25 cellular contexts compared by ENCODE assay signal in the genomic region with DNA sequence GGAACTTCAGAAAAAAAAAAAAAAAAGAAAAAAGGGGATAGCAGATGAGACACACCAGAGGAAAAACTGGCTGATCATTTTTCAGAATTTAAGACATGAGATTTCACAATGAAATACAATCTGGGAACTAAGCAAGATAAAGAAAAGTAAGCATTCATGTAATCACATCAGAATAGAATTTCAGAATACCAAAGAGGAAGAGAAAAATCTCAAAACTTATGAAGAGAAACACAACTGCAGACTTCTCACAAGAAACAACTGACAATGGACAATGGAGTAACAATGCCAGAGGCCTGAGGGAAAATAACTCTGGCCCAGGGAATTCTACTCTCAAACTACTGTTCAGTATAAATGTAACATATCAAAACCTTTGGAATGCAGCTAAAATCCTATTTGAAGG. TPM values are rescaled to one million over a fixed set of nuclear protein-coding genes. Genes with fewer than 3 reads are reported as not detected.
A peak's percentile ranks its signal among the peaks of the same experiment; 100 is the strongest.
DNase-seq lines count a peak whose midpoint lies in the region; ATAC-seq, FAIRE-seq and TF ChIP-seq lines count a peak whose summit lies in the region.
"Had no signal": no experiment of that assay in that cellular context is flagged by ENCODE, and none has a peak within 500 bp of the region (broad histone marks: within the 10 kb centered on the region; RNA-seq: fewer than 3 reads in every experiment).

No MANE protein-coding gene starts in this region.

- H3K36me3 ChIP-seq in SK-N-SH (replicated peaks in 1 of 2; ENCODE audit: control insufficient read depth in 1 of 2, insufficient read depth in 2 of 2, low read length in 1 of 2) (no peaks in the 10 kb centered on the region), GM12878 (ENCODE audit: control insufficient read depth in 2 of 2, insufficient read depth in 2 of 2, low read length in 1 of 2) (no peaks in the 10 kb centered on the region; a peak in 1 of 4 replicates)
- H3K36me3 ChIP-seq in CD4-positive, alpha-beta memory T cell (ENCODE audit: insufficient read depth, low read length): no peaks in the 10 kb centered on the region

- H3K27ac ChIP-seq in SK-N-SH (ENCODE audit: low read depth in 2 of 2, low read length in 1 of 2) (no peak overlapping the region), GM12878 (ENCODE audit: control insufficient read depth, insufficient read depth) (peak overlapping the region; percentile 39; the same call in 1 of the 2 replicates)
- no peak overlapping the region for H3K27ac ChIP-seq in CD4-positive, alpha-beta memory T cell (ENCODE audit: low read depth, low read length)
- H3K27ac ChIP-seq: 22Rv1; BLaER1 treated with 17β-estradiol and CSF1 and Interleukin-3, amounts not matched to agents 10 nM and 100 nM; GM23248; KMS-11 had no signal

- H3K36me3 Mint-ChIP-seq in mesothelial cell of epicardium: peaks cover 5% of the 10 kb centered on the region
- H3K36me3 Mint-ChIP-seq in CD4-positive, alpha-beta memory T cell: peaks cover 0 to 7% of the 10 kb centered on the region in 2 donors
- peaks cover 3% of the 10 kb centered on the region for H3K36me3 Mint-ChIP-seq in activated naive CD8-positive, alpha-beta T cell treated with anti-CD3 and anti-CD28 coated beads for 36 hours
- H3K36me3 Mint-ChIP-seq: CD8-positive, alpha-beta T cell had no signal

- no peak for TF ChIP-seq RAD21 in SK-N-SH (IDR thresholded peaks at IDR 0.05; ENCODE audit: low read length)
- no peak for TF ChIP-seq RAD21 in GM12878 (IDR thresholded peaks at IDR 0.05; ENCODE audit: insufficient read depth, low read depth, low read length)

- no peaks in the 10 kb centered on the region for H3K79me2 ChIP-seq in SK-N-SH (ENCODE audit: insufficient read depth)
- H3K79me2 ChIP-seq in GM12878 (ENCODE audit: control insufficient read depth, insufficient read depth, low read length): no peaks in the 10 kb centered on the region

- peaks cover 8% of the 10 kb centered on the region for H3K9me3 Mint-ChIP-seq in mesothelial cell of epicardium
- H3K9me3 Mint-ChIP-seq in CD4-positive, alpha-beta memory T cell: peaks cover 0 to 13% (median 7%) of the 10 kb centered on the region in 8 donors
- peaks cover 7% of the 10 kb centered on the region for H3K9me3 Mint-ChIP-seq in activated naive CD8-positive, alpha-beta T cell treated with anti-CD3 and anti-CD28 coated beads for 36 hours

- RAD21 ChIA-PET in GM12878 (lab: Charles Lee; ENCODE audit: unreplicated experiment): interaction anchor here (1.3 kb wide), 1 partner anchor 37 kb away, joined by 3 read pairs; no protein-coding TSS in a partner anchor

- CTCF ChIA-PET in SK-N-SH (lab: Yijun Ruan, JAX) (interaction anchor here (1.1 to 36.2 kb wide), 5 partner anchors 12 to 61 kb away, joined by 3 to 946 read pairs (median 4); a partner anchor contains a TSS), GM12878 (lab: Yijun Ruan, JAX) (interaction anchor here (1.1 to 31.8 kb wide), 3 partner anchors 12 to 325 kb away, joined by 3 to 983 read pairs (median 4); a partner anchor contains a TSS)
- CTCF ChIA-PET in CD4-positive, alpha-beta memory T cell (lab: Charles Lee; ENCODE audit: partially characterized antibody): interaction anchor here (0.7 to 1.6 kb wide), 2 partner anchors 12 to 478 kb away, joined by 3 to 5 read pairs; no protein-coding TSS in a partner anchor

- no peak; the same call in 2 of the 3 replicates for ATAC-seq in SK-N-SH treated with all-trans-retinoic acid at 6 μM for 48 hours
- peak; percentile 23; the same call in 1 of the 3 replicates for ATAC-seq in GM12878
- ATAC-seq: CD8-positive, alpha-beta T cell had no signal

- H3K4me1 ChIP-seq in SK-N-SH (ENCODE audit: control insufficient read depth in 1 of 2, insufficient read depth in 2 of 2, low read depth in 1 of 2, low read length in 1 of 2) (no peaks in the 10 kb centered on the region), GM12878 (ENCODE audit: control insufficient read depth, insufficient read depth, low read length) (peaks cover 8% of the 10 kb centered on the region)
- no peaks in the 10 kb centered on the region for H3K4me1 ChIP-seq in CD4-positive, alpha-beta memory T cell (ENCODE audit: insufficient read depth, low read length)

- DNase-seq in SK-N-SH (no peak), GM12878 (ENCODE audit: low read depth, low spot score) (no peak), mesothelial cell of epicardium (ENCODE audit: low spot score in 2 of 2, unreplicated experiment in 2 of 2) (no peak), ecto neural progenitor cell (ENCODE audit: low spot score) (no peak), DMS79 (lab: John Stamatoyannopoulos, UW) (no peak)
- no peak for DNase-seq in CD4-positive, alpha-beta memory T cell
- no peak for DNase-seq in activated naive CD8-positive, alpha-beta T cell treated with anti-CD3 and anti-CD28 coated beads for 36 hours
- DNase-seq: Calu3; CD8-positive, alpha-beta T cell; DMS153; GM23248; H9; IMR-90; NCI-H1694; NCI-H2081; NCI-H2171 treated with DMSO at 0.1 percent for 48 hours; NCI-H446; NCI-H526; SHP77 had no signal

- TF ChIP-seq CTCF in SK-N-SH (IDR thresholded peaks at IDR 0.05) (no peak), GM12878 (IDR thresholded peaks at IDR 0.05 in 2 of 3, conservative IDR thresholded peaks at IDR 0.05 in 1 of 3; ENCODE audit: control insufficient read depth in 2 of 3, extremely low read depth in 1 of 3, insufficient read depth in 1 of 3, low read depth in 3 of 3, low read length in 3 of 3) (no peak), mesothelial cell of epicardium (IDR thresholded peaks at IDR 0.05; ENCODE audit: unreplicated experiment) (no peak)

- no peaks in the 10 kb centered on the region for H3K9me3 ChIP-seq in SK-N-SH
- no peaks in the 10 kb centered on the region; the same call in 2 of the 3 replicates for H3K9me3 ChIP-seq in GM12878 (replicated peaks; ENCODE audit: control insufficient read depth, insufficient read depth, low read length)
- H3K9me3 ChIP-seq in CD4-positive, alpha-beta memory T cell (ENCODE audit: control insufficient read depth in 1 of 2, low read length in 2 of 2): no peaks in the 10 kb centered on the region

- in situ Hi-C loops in GM12878 (cut with MboI): no loop called here

- H4K20me1 ChIP-seq in SK-N-SH (ENCODE audit: insufficient read depth) (no peaks in the 10 kb centered on the region), GM12878 (ENCODE audit: control insufficient read depth, insufficient read depth) (no peaks in the 10 kb centered on the region)
- H4K20me1 ChIP-seq: BLaER1 treated with 17β-estradiol and CSF1 and Interleukin-3, amounts not matched to agents 10 nM and 100 nM had no signal

- H3K27me3 Mint-ChIP-seq in mesothelial cell of epicardium (ENCODE audit: low read depth): no peaks in the 10 kb centered on the region
- peaks cover 0 to 3% of the 10 kb centered on the region in 2 donors for H3K27me3 Mint-ChIP-seq in CD4-positive, alpha-beta memory T cell
- H3K27me3 Mint-ChIP-seq in activated naive CD8-positive, alpha-beta T cell treated with anti-CD3 and anti-CD28 coated beads for 36 hours: no peaks in the 10 kb centered on the region

- no peaks in the 10 kb centered on the region for H3K27me3 ChIP-seq in SK-N-SH (ENCODE audit: insufficient read depth)
- H3K27me3 ChIP-seq in GM12878 (replicated peaks in 1 of 2; ENCODE audit: control insufficient read depth in 2 of 2, insufficient read depth in 2 of 2, low read length in 1 of 2): no peaks in the 10 kb centered on the region
- H3K27me3 ChIP-seq in CD4-positive, alpha-beta memory T cell (ENCODE audit: insufficient read depth, low read length): no peaks in the 10 kb centered on the region
- H3K27me3 ChIP-seq: BLaER1 treated with 17β-estradiol and CSF1 and Interleukin-3, amounts not matched to agents 10 nM and 100 nM had no signal

- intact Hi-C loops in GM12878 (cut with micrococcal nuclease; ENCODE audit: unreplicated experiment): no loop called here
- intact Hi-C loops in CD4-positive, alpha-beta memory T cell (cut with micrococcal nuclease): no loop called here

- no peak overlapping the region for H3K4me3 ChIP-seq in SK-N-SH (ENCODE audit: low read depth in 2 of 2, low read length in 1 of 2)
- no peak overlapping the region for H3K4me3 ChIP-seq in GM12878
- no peak overlapping the region for H3K4me3 ChIP-seq in CD4-positive, alpha-beta memory T cell (ENCODE audit: low read length in 2 of 2)
- H3K4me3 ChIP-seq: BLaER1 treated with 17β-estradiol and CSF1 and Interleukin-3, amounts not matched to agents 10 nM and 100 nM; GM23248 had no signal

- SMC1A ChIA-PET in GM12878 (lab: Charles Lee; ENCODE audit: uncharacterized antibody, unreplicated experiment): interaction anchor here (1.5 to 2.0 kb wide), 3 partner anchors 8 to 13 kb away, joined by 3 to 7 read pairs (median 5); no protein-coding TSS in a partner anchor

- peaks cover 4% of the 10 kb centered on the region for H3F3A ChIP-seq in SK-N-SH (replicated peaks; ENCODE audit: insufficient read depth)

- H3K4me3 Mint-ChIP-seq in mesothelial cell of epicardium: no peak overlapping the region
- no peak overlapping the region for H3K4me3 Mint-ChIP-seq in CD4-positive, alpha-beta memory T cell
- H3K4me3 Mint-ChIP-seq in activated naive CD8-positive, alpha-beta T cell treated with anti-CD3 and anti-CD28 coated beads for 36 hours: no peak overlapping the region
- H3K4me3 Mint-ChIP-seq: CD8-positive, alpha-beta T cell; H9 had no signal

- POLR2A ChIA-PET in SK-N-SH (lab: Yijun Ruan, JAX): no interaction called here
- POLR2A ChIA-PET in GM12878 (lab: Charles Lee): interaction anchor here (1.2 kb wide), 1 partner anchor 13 kb away, joined by 3 read pairs; no protein-coding TSS in a partner anchor
- POLR2A ChIA-PET in CD4-positive, alpha-beta memory T cell (lab: Charles Lee; ENCODE audit: partially characterized antibody): no interaction called here

- no peak for FAIRE-seq in GM12878 (lab: Jason Lieb, UNC)
- FAIRE-seq: G401.6, GM18507 had no signal

- H3K27ac Mint-ChIP-seq in mesothelial cell of epicardium: peak overlapping the region; percentile 79
- no peak overlapping the region for H3K27ac Mint-ChIP-seq in CD4-positive, alpha-beta memory T cell
- H3K27ac Mint-ChIP-seq in activated naive CD8-positive, alpha-beta T cell treated with anti-CD3 and anti-CD28 coated beads for 36 hours: no peak overlapping the region
- H3K27ac Mint-ChIP-seq: CD8-positive, alpha-beta T cell had no signal

- BruUV-seq in GM12878 (replicated peaks; lab: Mats Ljungman, UMichigan): no TSS peak

- TF ChIP-seq POLR2A in GM12878 (IDR thresholded peaks at IDR 0.05; ENCODE audit: low read depth, low read length): no peak

- peaks cover 9% of the 10 kb centered on the region for H3K4me1 Mint-ChIP-seq in mesothelial cell of epicardium
- H3K4me1 Mint-ChIP-seq in CD4-positive, alpha-beta memory T cell: no peaks in the 10 kb centered on the region
- H3K4me1 Mint-ChIP-seq in activated naive CD8-positive, alpha-beta T cell treated with anti-CD3 and anti-CD28 coated beads for 36 hours: no peaks in the 10 kb centered on the region
- H3K4me1 Mint-ChIP-seq: H9 had no signal

- H3K9me2 ChIP-seq in SK-N-SH: no peaks in the 10 kb centered on the region

- no peak overlapping the region for H2AFZ ChIP-seq in SK-N-SH (ENCODE audit: low read depth)
- peak overlapping the region; percentile 34 for H2AFZ ChIP-seq in GM12878 (ENCODE audit: control insufficient read depth, low read depth, low read length)
- H2AFZ ChIP-seq: GM23248 had no signal

- TF ChIP-seq EP300 in SK-N-SH (IDR thresholded peaks at IDR 0.05; ENCODE audit: borderline replicate concordance in 1 of 2, low read depth in 1 of 2, low read length in 1 of 2) (no peak), GM12878 (IDR thresholded peaks at IDR 0.05; ENCODE audit: borderline replicate concordance in 1 of 2, control insufficient read depth in 1 of 2, low read depth in 2 of 2, low read length in 2 of 2) (no peak)

- no peak overlapping the region for H3K4me2 ChIP-seq in SK-N-SH
- H3K4me2 ChIP-seq in GM12878 (ENCODE audit: control insufficient read depth, insufficient read depth): peak overlapping the region; percentile 33; the same call in 1 of the 2 replicates
- H3K4me2 ChIP-seq: BLaER1 treated with 17β-estradiol and CSF1 and Interleukin-3, amounts not matched to agents 10 nM and 100 nM; KMS-11 had no signal

- H3K9ac ChIP-seq in SK-N-SH (no peak overlapping the region), GM12878 (ENCODE audit: control insufficient read depth, insufficient read depth, low read length) (no peak overlapping the region)
- H3K9ac ChIP-seq: GM23248, KMS-11 had no signal

RNA-seq across cellular contexts. Expression of a gene that starts 13.2 kb away (rescaled TPM):
- polyA plus RNA-seq in SK-N-SH (2012; rRNA removed) (23.6 and 38.9 TPM in 2 replicates), GM12878 (2011; rRNA removed) (107 and 115 TPM in 2 replicates), GM12878 (2014; fragmentation: Illumina TruSeq; extraction: Trizol) (163 and 186 TPM in 2 replicates), GM12878 (2014; fragmentation: Nextera tagmentation; extraction: Ambion mirVana) (10 to 100 TPM; 54.4 to 64.5 TPM), GM12878 (2014; rRNA removed) (196 and 232 TPM in 2 replicates), GM12878 (2016; fragmentation: Nextera tagmentation; extraction: Ambion mirVana) (100 to 1,000 TPM; 768 to 771 TPM)
- 32.2 and 37.7 TPM in 2 replicates for polyA plus RNA-seq in SK-N-SH (2012; cell fraction: cytosol; rRNA removed)
- polyA plus RNA-seq in SK-N-SH (2012; cell fraction: nucleus; rRNA removed): 53.0 and 97.8 TPM in 2 replicates
- total RNA-seq in GM12878 (2013; cell fraction: nucleolus; rRNA removed): 77.7 and 79.7 TPM in 2 replicates
- total RNA-seq in GM12878 (2014; rRNA removed) (146 and 155 TPM in 2 replicates), GM12878 (2014; rRNA removed; fragmentation: Illumina TruSeq; extraction: Trizol) (122 and 130 TPM in 2 replicates), GM12878 (2021) (231 and 270 TPM in 2 replicates), mesothelial cell of epicardium (30.8 to 35.7 TPM (median 32.7 TPM) in 3 replicates)
- 84.7 TPM for polyA plus RNA-seq in GM12878 (2011; ENCODE audit: low read depth)
- 65.3 and 137 TPM in 2 replicates for polyA plus RNA-seq in GM12878 (2011; cell fraction: cytosol; rRNA removed)
- polyA plus RNA-seq in GM12878 (2011; cell fraction: nucleus; rRNA removed): 94.8 and 222 TPM in 2 replicates
- polyA plus RNA-seq in GM12878 (2012): 116 and 143 TPM in 2 replicates
- polyA minus RNA-seq in GM12878 (2011; rRNA and poly(A)+ RNA removed): 92.5 and 95.8 TPM in 2 replicates
- 91.1 and 93.3 TPM in 2 replicates for polyA minus RNA-seq in GM12878 (2011; cell fraction: cytosol; rRNA and poly(A)+ RNA removed)
- polyA minus RNA-seq in GM12878 (2011; cell fraction: nucleus; rRNA and poly(A)+ RNA removed): 97.6 and 221 TPM in 2 replicates
- under 1 TPM in 1 of 2 experiments, not detected in 1; 0.42 TPM for total RNA-seq in CD4-positive, alpha-beta memory T cell
- polyA plus RNA-seq in CD4-positive, alpha-beta memory T cell: under 1 TPM; 0.48 to 0.77 TPM
- total RNA-seq in activated naive CD8-positive, alpha-beta T cell treated with anti-CD3 and anti-CD28 coated beads for 36 hours: 100 to 1,000 TPM; 414 to 424 TPM

RNA-seq across cellular contexts. Expression of a gene that starts 29.1 kb away (rescaled TPM):
- polyA plus RNA-seq in SK-N-SH (2012; rRNA removed) (0.62 and 1.2 TPM in 2 replicates), GM12878 (2011; rRNA removed) (2.7 and 4.2 TPM in 2 replicates), GM12878 (2014; fragmentation: Illumina TruSeq; extraction: Trizol) (0.76 and 2.1 TPM in 2 replicates), GM12878 (2014; fragmentation: Nextera tagmentation; extraction: Ambion mirVana) (under 1 TPM; 0.35 to 0.90 TPM), GM12878 (2014; rRNA removed) (4.8 and 5.1 TPM in 2 replicates), GM12878 (2016; fragmentation: Nextera tagmentation; extraction: Ambion mirVana) (1 to 10 TPM in 1 of 2 experiments, under 1 TPM in 1; 0.96 to 1.3 TPM)
- 0.58 and 1.1 TPM in 2 replicates for polyA plus RNA-seq in SK-N-SH (2012; cell fraction: cytosol; rRNA removed)
- 0.65 and 0.79 TPM in 2 replicates for polyA plus RNA-seq in SK-N-SH (2012; cell fraction: nucleus; rRNA removed)
- total RNA-seq in GM12878 (2013; cell fraction: nucleolus; rRNA removed): 2.1 and 2.7 TPM in 2 replicates
- total RNA-seq in GM12878 (2014; rRNA removed) (5.8 and 7.5 TPM in 2 replicates), GM12878 (2014; rRNA removed; fragmentation: Illumina TruSeq; extraction: Trizol) (2.8 and 3.0 TPM in 2 replicates), GM12878 (2021) (5.8 and 6.4 TPM in 2 replicates), mesothelial cell of epicardium (1.3 to 1.4 TPM (median 1.3 TPM) in 3 replicates)
- polyA plus RNA-seq in GM12878 (2011; ENCODE audit: low read depth): 1.5 TPM
- polyA plus RNA-seq in GM12878 (2011; cell fraction: cytosol; rRNA removed): 5.6 and 9.3 TPM in 2 replicates
- 4.6 and 5.1 TPM in 2 replicates for polyA plus RNA-seq in GM12878 (2011; cell fraction: nucleus; rRNA removed)
- 3.4 and 5.3 TPM in 2 replicates for polyA plus RNA-seq in GM12878 (2012)
- 1.5 and 6.0 TPM in 2 replicates for polyA minus RNA-seq in GM12878 (2011; rRNA and poly(A)+ RNA removed)
- polyA minus RNA-seq in GM12878 (2011; cell fraction: cytosol; rRNA and poly(A)+ RNA removed): 2.1 and 3.9 TPM in 2 replicates
- 1.5 and 2.4 TPM in 2 replicates for polyA minus RNA-seq in GM12878 (2011; cell fraction: nucleus; rRNA and poly(A)+ RNA removed)
- not detected for total RNA-seq in CD4-positive, alpha-beta memory T cell
- not detected for polyA plus RNA-seq in CD4-positive, alpha-beta memory T cell
- not detected for total RNA-seq in activated naive CD8-positive, alpha-beta T cell treated with anti-CD3 and anti-CD28 coated beads for 36 hours
- total RNA-seq: CD8-positive, alpha-beta T cell had no signal

Comparison
In these comparisons a context has a peak if more than half of its experiments do, and no peak if none do; other contexts are left out.
1. RNA of a gene that starts 13.2 kb away (total RNA-seq): 414 to 424 TPM in activated naive CD8-positive, alpha-beta T cell treated with anti-CD3 and anti-CD28 coated beads for 36 hours, 77.7 to 270 TPM in GM12878 and 30.8 to 35.7 TPM in mesothelial cell of epicardium; 0.42 TPM in CD4-positive, alpha-beta memory T cell; every median in the first group is over 10 times any median in the second.